ENCODE assay signal across 8 cellular contexts in the genomic region with DNA sequence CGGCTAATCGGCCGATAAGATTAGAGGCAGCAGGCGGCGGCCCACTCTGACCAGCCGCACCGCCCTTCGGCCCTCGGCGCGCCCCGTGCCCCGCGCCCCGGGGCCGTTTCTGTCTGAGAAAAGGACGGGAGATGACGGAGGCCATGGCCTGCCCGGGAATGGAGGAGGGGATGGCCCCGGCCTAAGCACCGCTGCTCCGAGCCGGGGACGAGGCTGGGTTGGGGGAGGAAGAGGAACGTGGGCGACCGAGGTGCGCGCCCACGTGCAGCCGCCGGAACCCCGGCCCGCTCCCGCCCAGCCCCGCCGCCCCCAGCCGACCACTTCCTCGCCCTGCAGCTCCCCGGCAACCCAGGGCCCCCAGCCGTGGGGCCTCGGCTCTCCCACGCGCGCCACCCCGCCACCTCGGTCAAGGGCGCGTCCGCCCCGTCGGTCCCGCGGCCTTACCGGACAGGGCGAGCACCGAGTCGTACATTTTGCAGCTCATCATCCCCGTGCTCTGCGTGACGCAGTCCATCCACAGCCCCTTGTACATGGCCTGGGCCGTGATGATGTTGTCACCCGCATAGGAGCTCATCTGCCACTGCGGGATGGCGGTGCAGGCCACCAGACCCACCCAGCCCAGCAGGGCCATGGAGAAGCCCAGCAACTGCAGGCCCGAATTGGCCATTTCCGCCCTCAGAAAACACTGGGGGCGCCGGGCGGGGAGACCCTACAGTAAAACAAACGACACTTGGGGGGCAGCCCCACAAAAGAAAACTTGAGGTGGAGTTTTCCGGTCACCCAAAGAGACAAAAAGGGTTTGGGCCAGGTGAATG. TPM values are rescaled to one million over a fixed set of nuclear protein-coding genes. Genes with fewer than 3 reads are reported as not detected.
DNase-seq lines count a peak whose midpoint lies in the region; ATAC-seq and TF ChIP-seq lines count a peak whose summit lies in the region.

No MANE protein-coding gene starts in this region.

- H3K27ac Mint-ChIP-seq in brain = peak overlapping the region in 1 of 5 experiments; percentile 70

- H3K4me3 Mint-ChIP-seq in brain = peak overlapping the region in 4 of 5 experiments; percentile 56 to 71 (median 62)

- H3K9me3 Mint-ChIP-seq in brain = no peaks in the 10 kb centered on the region

- no peak for TF ChIP-seq POLR2A in stomach (IDR thresholded peaks at IDR 0.05)

- ATAC-seq in GM21619 (IDR thresholded peaks at IDR 0.05; ENCODE audit: unreplicated experiment) = no peak

- H3K27ac ChIP-seq in stomach = peak overlapping the region in 4 of 5 donors; percentile 36 to 73 (median 59)

- H3K27me3 Mint-ChIP-seq in brain = peaks cover 82% of the 10 kb centered on the region

- peak overlapping the region; percentile 41 to 60 (median 46) for H3K4me3 ChIP-seq in stomach

- peaks cover 31 to 51% (median 40%) of the 10 kb centered on the region in 4 donors for H3K4me1 ChIP-seq in stomach

- peaks cover 31% of the 10 kb centered on the region for H3K36me3 Mint-ChIP-seq in brain

- peaks cover 10 to 63% (median 46%) of the 10 kb centered on the region in 3 donors for H3K27me3 ChIP-seq in stomach

- peaks cover 16% of the 10 kb centered on the region for H3K4me1 Mint-ChIP-seq in brain

- no peak for TF ChIP-seq EP300 in stomach (IDR thresholded peaks at IDR 0.05)

- peaks cover 15 to 36% (median 33%) of the 10 kb centered on the region in 4 donors for H3K36me3 ChIP-seq in stomach

- peak; percentile 52 for DNase-seq in activated T-cell treated with anti-CD3 and anti-CD28 coated beads, Interleukin-2, amount 50 U/mL, for 1 hour
- DNase-seq in activated T-cell treated with anti-CD3 and anti-CD28 coated beads for 4 hours (no peak), kidney tubule cell (ENCODE audit: low spot score) (peak; percentile 27), stomach (no peak), glomerular visceral epithelial cell (ENCODE audit: extremely low spot score) (no peak), NCI-H2107 (lab: John Stamatoyannopoulos, UW) (no peak)

- TF ChIP-seq CTCF in brain (conservative IDR thresholded peaks at IDR 0.05) (no peak), stomach (IDR thresholded peaks at IDR 0.05) (no peak)

- no peaks in the 10 kb centered on the region for H3K9me3 ChIP-seq in stomach

- intact Hi-C loops in stomach (cut with DNase I; ENCODE audit: low total_unique reads) = no loop called here

- WGBS in stomach, 5 donors = 4 to 31% (median 9%) methylated on average over 10 to 72 of the region's 72 CpGs

RNA-seq across cellular contexts. Expression of a gene that starts 0.7 kb away (rescaled TPM):
- polyA plus RNA-seq in brain (ENCODE audit: insufficient read depth, low read depth, low replicate concordance) = 113 TPM
- total RNA-seq in stomach = 100 to 1,000 TPM in 1 of 5 donors, 10 to 100 TPM in 2, 1 to 10 TPM in 2; 1.8 to 829 (median 17.4) TPM
- polyA plus RNA-seq in stomach = 100 to 1,000 TPM in 1 of 3 donors, 1 to 10 TPM in 2; 3.1 to 114 (median 9.9) TPM

RNA-seq across cellular contexts. Expression of a gene that starts 9.6 kb away (rescaled TPM):
- 58.2 TPM for polyA plus RNA-seq in brain (ENCODE audit: insufficient read depth, low read depth, low replicate concordance)
- 10 to 100 TPM in 3 of 5 donors, 1 to 10 TPM in 1, not detected in 1; 8.4 to 19.5 (median 13.6) TPM for total RNA-seq in stomach
- polyA plus RNA-seq in stomach = 10 to 100 TPM; 24.4 to 45.2 (median 28.5) TPM

RNA-seq across cellular contexts. Expression of a gene that starts 10.1 kb away (rescaled TPM):
- polyA plus RNA-seq in brain (ENCODE audit: insufficient read depth, low read depth, low replicate concordance) (310 TPM), stomach (10 to 100 TPM; 71.8 to 85.1 (median 75.9) TPM)
- 10 to 100 TPM; 23.9 to 82.8 (median 54.0) TPM for total RNA-seq in stomach

RNA-seq across cellular contexts. Expression of a gene that starts 19.3 kb away (rescaled TPM):
- polyA plus RNA-seq in brain (ENCODE audit: insufficient read depth, low read depth, low replicate concordance) (1,714 TPM), stomach (1,000 to 10,000 TPM in 1 of 3 donors, 100 to 1,000 TPM in 2; 773 to 1,252 (median 934) TPM)
- total RNA-seq in stomach = 100 to 1,000 TPM; 111 to 419 (median 206) TPM

RNA-seq across cellular contexts. Expression of a gene that starts 19.9 kb away (rescaled TPM):
- 1.6 TPM for polyA plus RNA-seq in brain (ENCODE audit: insufficient read depth, low read depth, low replicate concordance)
- total RNA-seq in stomach = 10 to 100 TPM in 2 of 5 donors, 1 to 10 TPM in 3; 3.5 to 26.6 (median 7.0) TPM
- polyA plus RNA-seq in stomach = 10 to 100 TPM in 1 of 3 donors, 1 to 10 TPM in 1, under 1 TPM in 1; 0.92 to 15.9 (median 1.4) TPM

Comparison
In these comparisons a context has a peak if more than half of its experiments do, and no peak if none do; other contexts are left out.
1. DNase-seq: peak in activated T-cell treated with anti-CD3 and anti-CD28 coated beads, Interleukin-2, amount 50 U/mL, for 1 hour (single experiment) and kidney tubule cell (single experiment); none in activated T-cell treated with anti-CD3 and anti-CD28 coated beads for 4 hours (single experiment), stomach (single experiment), glomerular visceral epithelial cell (single experiment) and NCI-H2107 (single experiment).